8 cellular contexts compared by ENCODE assay signal in the genomic region with DNA sequence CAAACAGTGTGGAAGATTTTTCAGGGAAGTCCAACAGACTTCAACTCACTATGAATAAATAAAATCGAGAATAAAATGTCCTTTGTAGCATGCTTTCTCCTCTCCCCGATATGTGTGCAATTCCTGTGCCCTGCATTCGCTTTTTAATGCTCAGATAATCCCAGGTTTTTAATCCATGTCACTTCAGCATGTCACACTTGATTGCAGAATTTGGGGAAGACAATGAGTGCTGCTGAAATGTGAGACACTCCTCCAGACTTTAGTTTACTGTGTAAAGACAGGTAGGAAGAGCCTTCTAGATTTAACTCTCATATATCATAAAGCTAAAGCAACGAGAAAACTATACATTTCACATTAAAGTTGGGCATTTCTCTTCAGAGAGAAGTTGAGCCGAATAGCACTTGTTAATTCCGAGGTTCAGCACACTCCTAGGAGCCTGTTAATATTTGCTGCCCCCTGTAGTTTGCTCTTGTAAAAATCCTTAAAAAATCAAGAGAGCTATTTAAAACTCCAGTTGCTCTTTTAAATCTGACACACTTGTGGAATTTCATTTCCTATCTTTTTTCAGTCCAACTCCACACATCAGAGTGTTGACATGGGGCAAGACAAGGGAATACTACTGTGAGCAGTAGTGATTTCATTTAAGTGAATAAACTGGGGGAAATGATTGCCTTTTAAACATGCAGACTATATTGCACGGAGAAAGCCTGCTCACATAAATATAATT.
DNase-seq lines count a peak whose midpoint lies in the region; TF ChIP-seq lines count a peak whose summit lies in the region.

No MANE protein-coding gene starts in this region.

- H3K4me3 ChIP-seq in liver (ENCODE audit: low read depth in 1 of 3, low read length in 3 of 3): peak overlapping the region in 1 of 3 donors; percentile 25

- peak; percentile 90 to 94 for TF ChIP-seq RAD21 in liver (IDR thresholded peaks at IDR 0.05)

- 23% methylated on average over 7 of the region's 7 CpGs for WGBS in liver

- H3K27me3 ChIP-seq in liver (ENCODE audit: control insufficient read depth in 4 of 4, insufficient read depth in 4 of 4, low read length in 3 of 4): no peaks in the 10 kb centered on the region

- H3K36me3 ChIP-seq in liver (ENCODE audit: control insufficient read depth in 4 of 4, insufficient read depth in 3 of 4, low read depth in 1 of 4, low read length in 3 of 4): no peaks in the 10 kb centered on the region

- H3K9ac ChIP-seq in liver (ENCODE audit: low read depth in 1 of 2, low read length in 2 of 2): no peak overlapping the region

- TF ChIP-seq CTCF in liver (IDR thresholded peaks at IDR 0.05; ENCODE audit: low read depth, low read length, missing input control): peak; percentile 63

- H3K4me1 ChIP-seq in liver (ENCODE audit: control insufficient read depth in 4 of 4, insufficient read depth in 4 of 4, low read length in 3 of 4): peaks cover 0 to 4% (median under 1%) of the 10 kb centered on the region in 4 donors

- DNase-seq in NCI-H2029 treated with DMSO at 0.1 percent for 48 hours (lab: John Stamatoyannopoulos, UW) (peak; percentile 23), NCI-H2029 (lab: John Stamatoyannopoulos, UW) (no peak), NCI-H446 treated with DMSO at 0.1 percent for 48 hours (lab: John Stamatoyannopoulos, UW) (peak; percentile 68), cerebellum (ENCODE audit: low spot score) (peak; percentile 56), GF-D8 (lab: John Stamatoyannopoulos, UW) (no peak), SHP77 treated with DMSO at 0.1 percent for 48 hours (lab: John Stamatoyannopoulos, UW) (no peak)
- DNase-seq in effector CD4-positive, alpha-beta T cell: no peak

- H3K27ac ChIP-seq in liver (ENCODE audit: low read depth in 1 of 2, low read length in 2 of 2): no peak overlapping the region

- H3K9me3 ChIP-seq in liver (ENCODE audit: control insufficient read depth in 4 of 4, low read length in 3 of 4): no peaks in the 10 kb centered on the region

TF ChIP-seq in liver, 16 proteins besides CTCF, POLR2A, EP300 and RAD21:
- TF ChIP-seq TAF1 (conservative IDR thresholded peaks at IDR 0.05) (no peak), FOXA2 (IDR thresholded peaks at IDR 0.05) (no peak), SP1 (IDR thresholded peaks at IDR 0.05) (no peak), RXRA (IDR thresholded peaks at IDR 0.05) (no peak), YY1 (IDR thresholded peaks at IDR 0.05) (no peak)
- TF ChIP-seq, protein P1, sequence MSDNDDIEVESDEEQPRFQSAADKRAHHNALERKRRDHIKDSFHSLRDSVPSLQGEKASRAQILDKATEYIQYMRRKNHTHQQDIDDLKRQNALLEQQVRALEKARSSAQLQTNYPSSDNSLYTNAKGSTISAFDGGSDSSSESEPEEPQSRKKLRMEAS (IDR thresholded peaks at IDR 0.05): no peak
- TF ChIP-seq, protein P2, sequence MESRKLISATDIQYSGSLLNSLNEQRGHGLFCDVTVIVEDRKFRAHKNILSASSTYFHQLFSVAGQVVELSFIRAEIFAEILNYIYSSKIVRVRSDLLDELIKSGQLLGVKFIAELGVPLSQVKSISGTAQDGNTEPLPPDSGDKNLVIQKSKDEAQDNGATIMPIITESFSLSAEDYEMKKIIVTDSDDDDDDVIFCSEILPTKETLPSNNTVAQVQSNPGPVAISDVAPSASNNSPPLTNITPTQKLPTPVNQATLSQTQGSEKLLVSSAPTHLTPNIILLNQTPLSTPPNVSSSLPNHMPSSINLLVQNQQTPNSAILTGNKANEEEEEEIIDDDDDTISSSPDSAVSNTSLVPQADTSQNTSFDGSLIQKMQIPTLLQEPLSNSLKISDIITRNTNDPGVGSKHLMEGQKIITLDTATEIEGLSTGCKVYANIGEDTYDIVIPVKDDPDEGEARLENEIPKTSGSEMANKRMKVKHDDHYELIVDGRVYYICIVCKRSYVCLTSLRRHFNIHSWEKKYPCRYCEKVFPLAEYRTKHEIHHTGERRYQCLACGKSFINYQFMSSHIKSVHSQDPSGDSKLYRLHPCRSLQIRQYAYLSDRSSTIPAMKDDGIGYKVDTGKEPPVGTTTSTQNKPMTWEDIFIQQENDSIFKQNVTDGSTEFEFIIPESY (IDR thresholded peaks at IDR 0.05): no peak
- TF ChIP-seq, protein P3, sequence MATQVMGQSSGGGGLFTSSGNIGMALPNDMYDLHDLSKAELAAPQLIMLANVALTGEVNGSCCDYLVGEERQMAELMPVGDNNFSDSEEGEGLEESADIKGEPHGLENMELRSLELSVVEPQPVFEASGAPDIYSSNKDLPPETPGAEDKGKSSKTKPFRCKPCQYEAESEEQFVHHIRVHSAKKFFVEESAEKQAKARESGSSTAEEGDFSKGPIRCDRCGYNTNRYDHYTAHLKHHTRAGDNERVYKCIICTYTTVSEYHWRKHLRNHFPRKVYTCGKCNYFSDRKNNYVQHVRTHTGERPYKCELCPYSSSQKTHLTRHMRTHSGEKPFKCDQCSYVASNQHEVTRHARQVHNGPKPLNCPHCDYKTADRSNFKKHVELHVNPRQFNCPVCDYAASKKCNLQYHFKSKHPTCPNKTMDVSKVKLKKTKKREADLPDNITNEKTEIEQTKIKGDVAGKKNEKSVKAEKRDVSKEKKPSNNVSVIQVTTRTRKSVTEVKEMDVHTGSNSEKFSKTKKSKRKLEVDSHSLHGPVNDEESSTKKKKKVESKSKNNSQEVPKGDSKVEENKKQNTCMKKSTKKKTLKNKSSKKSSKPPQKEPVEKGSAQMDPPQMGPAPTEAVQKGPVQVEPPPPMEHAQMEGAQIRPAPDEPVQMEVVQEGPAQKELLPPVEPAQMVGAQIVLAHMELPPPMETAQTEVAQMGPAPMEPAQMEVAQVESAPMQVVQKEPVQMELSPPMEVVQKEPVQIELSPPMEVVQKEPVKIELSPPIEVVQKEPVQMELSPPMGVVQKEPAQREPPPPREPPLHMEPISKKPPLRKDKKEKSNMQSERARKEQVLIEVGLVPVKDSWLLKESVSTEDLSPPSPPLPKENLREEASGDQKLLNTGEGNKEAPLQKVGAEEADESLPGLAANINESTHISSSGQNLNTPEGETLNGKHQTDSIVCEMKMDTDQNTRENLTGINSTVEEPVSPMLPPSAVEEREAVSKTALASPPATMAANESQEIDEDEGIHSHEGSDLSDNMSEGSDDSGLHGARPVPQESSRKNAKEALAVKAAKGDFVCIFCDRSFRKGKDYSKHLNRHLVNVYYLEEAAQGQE (IDR thresholded peaks at IDR 0.05): no peak

Comparison
In these comparisons a context has a peak if more than half of its experiments do, and no peak if none do; other contexts are left out.
1. DNase-seq: peak in NCI-H2029 treated with DMSO at 0.1 percent for 48 hours (single experiment), NCI-H446 treated with DMSO at 0.1 percent for 48 hours (single experiment) and cerebellum (single experiment); none in NCI-H2029 (single experiment), GF-D8 (single experiment), effector CD4-positive, alpha-beta T cell (single experiment) and SHP77 treated with DMSO at 0.1 percent for 48 hours (single experiment).